Comparison of ENCODE assay signal across 9 cellular contexts in genomic region chr1:174963547-174964125, GRCh38. TPM values are rescaled to one million over a fixed set of nuclear protein-coding genes. Genes with fewer than 3 reads are reported as not detected.
DNase-seq lines count a peak whose midpoint lies in the region; ATAC-seq, FAIRE-seq and TF ChIP-seq lines count a peak whose summit lies in the region.
"Had no signal": no experiment of that assay in that cellular context is flagged by ENCODE, and none has a peak within 500 bp of the region (broad histone marks: within the 10 kb centered on the region; RNA-seq: fewer than 3 reads in every experiment).

No MANE protein-coding gene starts in this region.

- peak overlapping the region; percentile 88 to 99 (median 98) for H3K27ac Mint-ChIP-seq in CD14-positive monocyte
- peak overlapping the region; percentile 89 for H3K27ac Mint-ChIP-seq in T-helper 2 cell treated with Interferon-gamma antibody and Interleukin-4, amounts not matched to agents 5 μg/mL and 100 μg/mL, for 36 hours

- peaks cover 62% of the 10 kb centered on the region for H3K4me1 Mint-ChIP-seq in CD14-positive monocyte
- H3K4me1 Mint-ChIP-seq in T-helper 2 cell treated with Interferon-gamma antibody and Interleukin-4, amounts not matched to agents 5 μg/mL and 100 μg/mL, for 36 hours (ENCODE audit: low read depth) = peaks cover 42% of the 10 kb centered on the region

- H3K27me3 Mint-ChIP-seq in CD14-positive monocyte (ENCODE audit: low read depth in 3 of 3) = no peaks in the 10 kb centered on the region
- no peaks in the 10 kb centered on the region for H3K27me3 Mint-ChIP-seq in T-helper 2 cell treated with Interferon-gamma antibody and Interleukin-4, amounts not matched to agents 5 μg/mL and 100 μg/mL, for 36 hours (ENCODE audit: low read depth)

- H3K9ac ChIP-seq in mucosa of rectum (ENCODE audit: low read depth in 1 of 2, low read length in 2 of 2) = no peak overlapping the region

- CTCF ChIA-PET in HEK293T (lab: Yijun Ruan, JAX) = no interaction called here

- H3K27me3 ChIP-seq in mucosa of rectum (ENCODE audit: control insufficient read depth in 2 of 2, insufficient read depth in 2 of 2, low read length in 2 of 2) (no peaks in the 10 kb centered on the region), thyroid gland (no peaks in the 10 kb centered on the region)

- intact Hi-C loops in CD14-positive monocyte (cut with micrococcal nuclease) (no loop called here), thyroid gland (cut with DNase I) (no loop called here)

- peak overlapping the region; percentile 84 to 87 for H3K27ac ChIP-seq in mucosa of rectum (ENCODE audit: low read depth in 2 of 2, low read length in 2 of 2)
- no peak overlapping the region for H3K27ac ChIP-seq in thyroid gland

- peaks cover 41 to 51% of the 10 kb centered on the region in 2 donors for H3K4me1 ChIP-seq in mucosa of rectum (ENCODE audit: control insufficient read depth in 2 of 2, insufficient read depth in 2 of 2, low read length in 2 of 2)
- peaks cover 6 to 19% of the 10 kb centered on the region in 2 donors for H3K4me1 ChIP-seq in thyroid gland

- no peak overlapping the region for H3K4me3 Mint-ChIP-seq in CD14-positive monocyte
- peak overlapping the region; percentile 87 for H3K4me3 Mint-ChIP-seq in T-helper 2 cell treated with Interferon-gamma antibody and Interleukin-4, amounts not matched to agents 5 μg/mL and 100 μg/mL, for 36 hours

- TF ChIP-seq POLR2A in H54 (IDR thresholded peaks at IDR 0.05; ENCODE audit: low read depth, low read length) (no peak), thyroid gland (IDR thresholded peaks at IDR 0.05) (no peak)

- H3K4me3 ChIP-seq in mucosa of rectum (ENCODE audit: low read length in 2 of 2) = no peak overlapping the region
- no peak overlapping the region for H3K4me3 ChIP-seq in thyroid gland (replicated peaks in 1 of 3)

- FAIRE-seq in H54 (lab: Jason Lieb, UNC) = no peak

- peaks cover 0 to under 1% of the 10 kb centered on the region in 2 donors for H3K36me3 Mint-ChIP-seq in CD14-positive monocyte
- no peaks in the 10 kb centered on the region for H3K36me3 Mint-ChIP-seq in T-helper 2 cell treated with Interferon-gamma antibody and Interleukin-4, amounts not matched to agents 5 μg/mL and 100 μg/mL, for 36 hours (ENCODE audit: low read depth)

- ATAC-seq in GM18907 (IDR thresholded peaks at IDR 0.05; ENCODE audit: unreplicated experiment) = no peak
- ATAC-seq in GM18519 (IDR thresholded peaks at IDR 0.05; ENCODE audit: low FRiP score, unreplicated experiment) = no peak

- WGBS in thyroid gland, 2 donors = 87 to 88% methylated on average over 2 of the region's 2 CpGs

- no peak for DNase-seq in CD14-positive monocyte (ENCODE audit: low spot score)
- no peak for DNase-seq in HEK293T (ENCODE audit: extremely low spot score)
- DNase-seq in T-helper 2 cell treated with Interferon-gamma antibody and Interleukin-4, amounts not matched to agents 5 μg/mL and 100 μg/mL, for 36 hours (ENCODE audit: low spot score) = no peak
- no peak for DNase-seq in H54 (ENCODE audit: insufficient read length, low spot score)
- no peak for DNase-seq in thyroid gland
- DNase-seq: activated CD4-positive, CD25-positive, alpha-beta regulatory T cell treated with anti-CD3 and anti-CD28 coated beads, Interleukin-2, amount 50 U/mL, for 72 hours had no signal

- H3K9me3 ChIP-seq in mucosa of rectum (ENCODE audit: control insufficient read depth in 2 of 2, low read length in 2 of 2) (no peaks in the 10 kb centered on the region), thyroid gland (no peaks in the 10 kb centered on the region)

- no peaks in the 10 kb centered on the region for H3K9me3 Mint-ChIP-seq in CD14-positive monocyte
- H3K9me3 Mint-ChIP-seq in T-helper 2 cell treated with Interferon-gamma antibody and Interleukin-4, amounts not matched to agents 5 μg/mL and 100 μg/mL, for 36 hours = no peaks in the 10 kb centered on the region

- peaks cover 0 to 2% of the 10 kb centered on the region in 2 donors for H3K36me3 ChIP-seq in mucosa of rectum (ENCODE audit: control insufficient read depth in 2 of 2, insufficient read depth in 2 of 2, low read length in 2 of 2)
- H3K36me3 ChIP-seq in thyroid gland = no peaks in the 10 kb centered on the region

- TF ChIP-seq CTCF in CD14-positive monocyte (IDR thresholded peaks at IDR 0.05) = no peak
- no peak for TF ChIP-seq CTCF in thyroid gland (IDR thresholded peaks at IDR 0.05)

- POLR2A ChIA-PET in HEK293T (lab: Yijun Ruan, JAX) = no interaction called here

TF ChIP-seq in HEK293T, 16 proteins besides CTCF, POLR2A, EP300 and RAD21:
- TF ChIP-seq TARDBP (IDR thresholded peaks at IDR 0.05) (no peak), PKNOX1 (IDR thresholded peaks at IDR 0.05) (peak; percentile 3; the same call in 1 of the 2 replicates)

RNA-seq across cellular contexts. Expression of gene CACYBP, which starts 36.1 kb away (rescaled TPM):
- polyA plus RNA-seq in CD14-positive monocyte = 10 to 100 TPM; 74.8 to 86.9 TPM
- 10 to 100 TPM; 38.4 to 84.8 (median 64.3) TPM for total RNA-seq in thyroid gland

RNA-seq across cellular contexts. Expression of gene MRPS14, which starts 59.6 kb away (rescaled TPM):
- polyA plus RNA-seq in CD14-positive monocyte = 10 to 100 TPM; 48.1 to 53.2 TPM
- total RNA-seq in thyroid gland = 10 to 100 TPM; 30.6 to 43.8 (median 38.4) TPM

Comparison
In these comparisons a context has a peak if more than half of its experiments do, and no peak if none do; other contexts are left out.
1. H3K27ac ChIP-seq: peak in mucosa of rectum (2 of 2); none in thyroid gland (0 of 3).